In the genomic region with DNA sequence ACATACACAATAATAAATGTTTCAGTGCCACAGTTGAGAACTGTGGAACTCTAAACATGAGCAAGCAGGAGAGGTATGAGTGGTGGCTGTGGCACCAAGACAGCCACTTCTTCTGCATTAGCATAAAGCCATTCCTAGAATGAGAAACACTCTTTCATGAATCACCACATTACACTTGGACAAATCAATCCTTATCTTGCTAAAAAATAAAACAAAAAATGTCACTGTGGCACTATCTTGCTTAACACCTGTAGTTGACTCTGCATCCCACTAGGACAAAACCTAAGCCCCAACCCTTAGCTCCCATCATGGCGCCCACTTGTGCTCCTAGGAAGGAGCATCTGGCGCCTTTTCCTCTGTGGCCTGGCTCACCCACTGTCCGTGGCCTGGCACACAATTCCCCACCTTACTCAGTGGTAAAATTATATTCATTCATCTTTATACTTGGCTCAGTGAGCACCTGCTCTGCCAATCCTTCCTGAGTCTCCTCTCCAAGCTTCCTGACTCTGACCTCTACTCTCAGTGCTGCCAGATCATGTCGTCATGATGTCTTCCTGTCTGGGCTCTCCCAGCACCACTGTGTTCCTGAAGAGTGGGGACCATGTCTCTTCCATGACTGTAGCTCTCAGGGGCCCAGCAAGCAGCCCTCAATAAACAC, we compare ENCODE assay signal across 1 cellular context.
TF ChIP-seq lines count a peak whose summit lies in the region.

No MANE protein-coding gene starts in this region.

TF ChIP-seq in K562, 482 proteins besides CTCF, POLR2A, EP300 and RAD21:
- TF ChIP-seq NRF1 (conservative IDR thresholded peaks at IDR 0.05 in 1 of 2, IDR thresholded peaks at IDR 0.05 in 1 of 2) (no peak), DACH1 (IDR thresholded peaks at IDR 0.05; ENCODE audit: partially characterized antibody) (no peak), BDP1 (IDR thresholded peaks at IDR 0.05; ENCODE audit: insufficient read depth, insufficient read length) (no peak), HLTF (IDR thresholded peaks at IDR 0.05) (no peak), CHD4 (IDR thresholded peaks at IDR 0.05; ENCODE audit: insufficient read depth, insufficient replicate concordance, low read depth, low read length, poor library complexity, severe bottlenecking) (no peak), ZKSCAN8 (CRISPR knock-in tag; IDR thresholded peaks at IDR 0.05) (no peak), EP400 (IDR thresholded peaks at IDR 0.05) (no peak), CBFA2T2 (conservative IDR thresholded peaks at IDR 0.05) (0 out of 2 replicates have a peak, but pooled peaks have one; percentile 22), PTBP1 (IDR thresholded peaks at IDR 0.05; ENCODE audit: low read depth, low read length) (no peak), HCFC1 (IDR thresholded peaks at IDR 0.05; ENCODE audit: low read depth, low read length) (no peak), MTF1 (CRISPR knock-in tag; IDR thresholded peaks at IDR 0.05; ENCODE audit: borderline replicate concordance) (no peak), HDAC8 (tag; IDR thresholded peaks at IDR 0.05) (no peak), KAT8 (IDR thresholded peaks at IDR 0.05; ENCODE audit: low read depth) (no peak), ARID1B (IDR thresholded peaks at IDR 0.05) (peak; percentile 34; the same call in 1 of the 2 replicates), PTRF (tag; IDR thresholded peaks at IDR 0.05) (no peak), ZNF76 (CRISPR knock-in tag; IDR thresholded peaks at IDR 0.05; ENCODE audit: borderline replicate concordance) (no peak), HDAC1 (IDR thresholded peaks at IDR 0.05) (no peak), CHCHD3 (CRISPR knock-in tag; IDR thresholded peaks at IDR 0.05) (no peak), IRF2 (CRISPR knock-in tag; IDR thresholded peaks at IDR 0.05) (no peak), HMG20B (CRISPR knock-in tag; IDR thresholded peaks at IDR 0.05) (no peak), ZNF174 (CRISPR knock-in tag; IDR thresholded peaks at IDR 0.05) (no peak), TEAD4 (IDR thresholded peaks at IDR 0.05; ENCODE audit: low read length) (peak; percentile 44; the same call in 1 of the 2 replicates), TEAD4 (CRISPR knock-in tag; IDR thresholded peaks at IDR 0.05; ENCODE audit: borderline replicate concordance) (no peak), KDM1A (IDR thresholded peaks at IDR 0.05) (peak in 1 of 2 experiments; percentile 21; a peak in 1 of 4 replicates), CBFA2T3 (IDR thresholded peaks at IDR 0.05) (peak; percentile 50; the same call in 1 of the 2 replicates), SIN3B (IDR thresholded peaks at IDR 0.05; ENCODE audit: low read depth) (no peak), GABPB2 (CRISPR knock-in tag; conservative IDR thresholded peaks at IDR 0.05) (no peak), BMI1 (IDR thresholded peaks at IDR 0.05; ENCODE audit: low read length) (no peak), STAT5B (CRISPR knock-in tag; IDR thresholded peaks at IDR 0.05) (no peak), TAL1 (IDR thresholded peaks at IDR 0.05) (peak; percentile 50), SIN3A (IDR thresholded peaks at IDR 0.05; ENCODE audit: borderline replicate concordance in 2 of 2, control insufficient read depth in 1 of 2, low read depth in 2 of 2, low read length in 2 of 2) (no peak)
- TF ChIP-seq, protein P1, sequence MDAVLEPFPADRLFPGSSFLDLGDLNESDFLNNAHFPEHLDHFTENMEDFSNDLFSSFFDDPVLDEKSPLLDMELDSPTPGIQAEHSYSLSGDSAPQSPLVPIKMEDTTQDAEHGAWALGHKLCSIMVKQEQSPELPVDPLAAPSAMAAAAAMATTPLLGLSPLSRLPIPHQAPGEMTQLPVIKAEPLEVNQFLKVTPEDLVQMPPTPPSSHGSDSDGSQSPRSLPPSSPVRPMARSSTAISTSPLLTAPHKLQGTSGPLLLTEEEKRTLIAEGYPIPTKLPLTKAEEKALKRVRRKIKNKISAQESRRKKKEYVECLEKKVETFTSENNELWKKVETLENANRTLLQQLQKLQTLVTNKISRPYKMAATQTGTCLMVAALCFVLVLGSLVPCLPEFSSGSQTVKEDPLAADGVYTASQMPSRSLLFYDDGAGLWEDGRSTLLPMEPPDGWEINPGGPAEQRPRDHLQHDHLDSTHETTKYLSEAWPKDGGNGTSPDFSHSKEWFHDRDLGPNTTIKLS (IDR thresholded peaks at IDR 0.05; ENCODE audit: borderline replicate concordance, low read depth) = no peak
- TF ChIP-seq, protein P2, sequence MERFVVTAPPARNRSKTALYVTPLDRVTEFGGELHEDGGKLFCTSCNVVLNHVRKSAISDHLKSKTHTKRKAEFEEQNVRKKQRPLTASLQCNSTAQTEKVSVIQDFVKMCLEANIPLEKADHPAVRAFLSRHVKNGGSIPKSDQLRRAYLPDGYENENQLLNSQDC (CRISPR knock-in tag; IDR thresholded peaks at IDR 0.05) = no peak
- TF ChIP-seq, protein P3, sequence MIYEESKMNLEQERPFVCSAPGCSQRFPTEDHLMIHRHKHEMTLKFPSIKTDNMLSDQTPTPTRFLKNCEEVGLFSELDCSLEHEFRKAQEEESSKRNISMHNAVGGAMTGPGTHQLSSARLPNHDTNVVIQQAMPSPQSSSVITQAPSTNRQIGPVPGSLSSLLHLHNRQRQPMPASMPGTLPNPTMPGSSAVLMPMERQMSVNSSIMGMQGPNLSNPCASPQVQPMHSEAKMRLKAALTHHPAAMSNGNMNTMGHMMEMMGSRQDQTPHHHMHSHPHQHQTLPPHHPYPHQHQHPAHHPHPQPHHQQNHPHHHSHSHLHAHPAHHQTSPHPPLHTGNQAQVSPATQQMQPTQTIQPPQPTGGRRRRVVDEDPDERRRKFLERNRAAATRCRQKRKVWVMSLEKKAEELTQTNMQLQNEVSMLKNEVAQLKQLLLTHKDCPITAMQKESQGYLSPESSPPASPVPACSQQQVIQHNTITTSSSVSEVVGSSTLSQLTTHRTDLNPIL (CRISPR knock-in tag; IDR thresholded peaks at IDR 0.05) = no peak
- TF ChIP-seq, protein P4, sequence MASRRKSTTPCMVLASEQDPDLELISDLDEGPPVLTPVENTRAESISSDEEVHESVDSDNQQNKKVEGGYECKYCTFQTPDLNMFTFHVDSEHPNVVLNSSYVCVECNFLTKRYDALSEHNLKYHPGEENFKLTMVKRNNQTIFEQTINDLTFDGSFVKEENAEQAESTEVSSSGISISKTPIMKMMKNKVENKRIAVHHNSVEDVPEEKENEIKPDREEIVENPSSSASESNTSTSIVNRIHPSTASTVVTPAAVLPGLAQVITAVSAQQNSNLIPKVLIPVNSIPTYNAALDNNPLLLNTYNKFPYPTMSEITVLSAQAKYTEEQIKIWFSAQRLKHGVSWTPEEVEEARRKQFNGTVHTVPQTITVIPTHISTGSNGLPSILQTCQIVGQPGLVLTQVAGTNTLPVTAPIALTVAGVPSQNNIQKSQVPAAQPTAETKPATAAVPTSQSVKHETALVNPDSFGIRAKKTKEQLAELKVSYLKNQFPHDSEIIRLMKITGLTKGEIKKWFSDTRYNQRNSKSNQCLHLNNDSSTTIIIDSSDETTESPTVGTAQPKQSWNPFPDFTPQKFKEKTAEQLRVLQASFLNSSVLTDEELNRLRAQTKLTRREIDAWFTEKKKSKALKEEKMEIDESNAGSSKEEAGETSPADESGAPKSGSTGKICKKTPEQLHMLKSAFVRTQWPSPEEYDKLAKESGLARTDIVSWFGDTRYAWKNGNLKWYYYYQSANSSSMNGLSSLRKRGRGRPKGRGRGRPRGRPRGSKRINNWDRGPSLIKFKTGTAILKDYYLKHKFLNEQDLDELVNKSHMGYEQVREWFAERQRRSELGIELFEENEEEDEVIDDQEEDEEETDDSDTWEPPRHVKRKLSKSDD (conservative IDR thresholded peaks at IDR 0.05; ENCODE audit: low read length) = no peak
- TF ChIP-seq, protein P5, sequence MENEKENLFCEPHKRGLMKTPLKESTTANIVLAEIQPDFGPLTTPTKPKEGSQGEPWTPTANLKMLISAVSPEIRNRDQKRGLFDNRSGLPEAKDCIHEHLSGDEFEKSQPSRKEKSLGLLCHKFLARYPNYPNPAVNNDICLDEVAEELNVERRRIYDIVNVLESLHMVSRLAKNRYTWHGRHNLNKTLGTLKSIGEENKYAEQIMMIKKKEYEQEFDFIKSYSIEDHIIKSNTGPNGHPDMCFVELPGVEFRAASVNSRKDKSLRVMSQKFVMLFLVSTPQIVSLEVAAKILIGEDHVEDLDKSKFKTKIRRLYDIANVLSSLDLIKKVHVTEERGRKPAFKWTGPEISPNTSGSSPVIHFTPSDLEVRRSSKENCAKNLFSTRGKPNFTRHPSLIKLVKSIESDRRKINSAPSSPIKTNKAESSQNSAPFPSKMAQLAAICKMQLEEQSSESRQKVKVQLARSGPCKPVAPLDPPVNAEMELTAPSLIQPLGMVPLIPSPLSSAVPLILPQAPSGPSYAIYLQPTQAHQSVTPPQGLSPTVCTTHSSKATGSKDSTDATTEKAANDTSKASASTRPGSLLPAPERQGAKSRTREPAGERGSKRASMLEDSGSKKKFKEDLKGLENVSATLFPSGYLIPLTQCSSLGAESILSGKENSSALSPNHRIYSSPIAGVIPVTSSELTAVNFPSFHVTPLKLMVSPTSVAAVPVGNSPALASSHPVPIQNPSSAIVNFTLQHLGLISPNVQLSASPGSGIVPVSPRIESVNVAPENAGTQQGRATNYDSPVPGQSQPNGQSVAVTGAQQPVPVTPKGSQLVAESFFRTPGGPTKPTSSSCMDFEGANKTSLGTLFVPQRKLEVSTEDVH (IDR thresholded peaks at IDR 0.05; ENCODE audit: low read depth, partially characterized antibody) = no peak
